ENCODE assay signal across 8 cellular contexts in the genomic region with DNA sequence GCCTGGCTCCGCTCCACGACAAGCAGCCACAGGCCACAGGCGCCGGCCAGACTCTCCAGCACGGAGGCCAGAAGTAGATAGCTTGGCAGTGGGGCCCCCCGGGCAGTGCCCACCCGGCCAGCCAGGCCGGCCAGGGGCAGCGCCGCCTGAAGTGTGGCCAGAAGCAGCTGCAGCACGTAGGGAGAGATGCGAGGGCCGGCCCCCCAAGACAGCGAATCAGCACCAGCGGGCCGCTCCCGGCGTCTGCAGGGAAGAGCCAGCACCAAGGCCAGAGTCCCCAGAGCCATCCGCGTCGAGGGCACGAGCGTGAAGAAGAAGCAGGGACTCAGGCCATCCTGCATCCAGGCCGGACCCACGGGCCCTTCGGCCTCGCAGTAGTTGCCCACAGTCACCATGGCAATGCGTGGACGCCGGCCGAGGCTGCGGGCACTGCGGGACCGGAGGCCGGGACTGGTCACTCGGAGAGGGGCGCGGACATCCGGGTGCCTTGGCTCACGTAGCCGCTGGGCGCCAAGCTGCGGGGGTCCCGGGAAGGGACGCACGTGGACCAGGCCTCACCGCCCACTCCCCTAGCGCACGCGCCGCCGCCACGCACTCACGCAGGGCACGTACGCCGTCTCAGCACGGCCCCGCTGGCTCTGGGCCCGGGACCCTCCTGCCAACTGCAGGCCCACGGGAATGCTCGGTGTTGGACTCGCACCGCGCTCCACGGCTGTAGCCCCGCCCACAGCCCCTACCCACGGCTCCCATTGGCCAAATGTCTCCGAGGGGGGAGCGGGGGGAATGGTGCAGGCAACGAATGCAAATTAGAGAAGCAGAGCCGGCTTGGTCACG. TPM values are rescaled to one million over a fixed set of nuclear protein-coding genes. Genes with fewer than 3 reads are reported as not detected.
A peak's percentile ranks its signal among the peaks of the same experiment; 100 is the strongest.
DNase-seq lines count a peak whose midpoint lies in the region; ATAC-seq and TF ChIP-seq lines count a peak whose summit lies in the region.

A gene (minus strand): TSS at position 680 of the 834 bp plus-strand sequence. CDS start 285 bp downstream, at position 395.

- H3K4me2 ChIP-seq in DOHH2 (ENCODE audit: low read length), result peak within 1 kb of the TSS; percentile 94
- peak within 1 kb of the TSS; percentile 75 for H3K4me2 ChIP-seq in GM23248 (ENCODE audit: unreplicated experiment)

- peak within 1 kb of the TSS; percentile 35 for H2AFZ ChIP-seq in GM23248

- DNase-seq in GM23248, result peak; percentile 96
- DNase-seq in MV-4-11 (lab: John Stamatoyannopoulos, UW), result peak; percentile 39
- DNase-seq in amniotic epithelial cell (ENCODE audit: low read depth), result peak; percentile 91
- DNase-seq in heart left ventricle, result peak; percentile 97 to 99 (median 98)
- peak; percentile 96 to 100 (median 98) for DNase-seq in posterior cingulate gyrus
- peak; percentile 96 for DNase-seq in transverse colon

- peak; percentile 86 to 93 (median 90) for ATAC-seq in heart left ventricle

- in situ Hi-C loops in GM23248 (cut with MboI) (no loop called here), transverse colon (cut with MboI; ENCODE audit: low pct_ligation_motif_present in 1 of 4, low pct_unique_long_range_greater_than_20kb in 1 of 4, low sequenced_read_pairs in 3 of 4) (loop anchor here in 1 of 4 donors (10.0 kb wide), 1 partner anchor 54 kb away; a partner anchor contains a TSS)

- intact Hi-C loops in T-helper 1 cell treated with Interleukin-12 subunit alpha and Interleukin-12 subunit beta and Interleukin-4 antibody, amounts not matched to agents 30 ng/mL and 1 ng/mL, for 36 hours (cut with micrococcal nuclease), result loop anchor here (1.0 to 2.0 kb wide), 10 partner anchors 11 to 322 kb away; a partner anchor contains a TSS
- intact Hi-C loops in heart left ventricle (cut with DNase I) (loop anchor here in 4 of 10 donors (5.0 kb wide), 2 partner anchors 41 to 64 kb away; a partner anchor contains a TSS), posterior cingulate gyrus (cut with DNase I) (loop anchor here (1.0 kb wide), 1 partner anchor 27 kb away; a partner anchor contains a TSS), transverse colon (cut with DNase I; ENCODE audit: low total_unique reads) (no loop called here)

- H3K79me2 ChIP-seq in DOHH2 (ENCODE audit: control insufficient read depth, low read length) (peaks cover 18% of the 10 kb centered on the region), GM23248 (ENCODE audit: insufficient read depth) (peaks cover 11% of the 10 kb centered on the region; the same call in 1 of the 2 replicates)

- TF ChIP-seq POLR2A in heart left ventricle (IDR thresholded peaks at IDR 0.05) (peak; percentile 7 to 84), transverse colon (IDR thresholded peaks at IDR 0.05) (peak; percentile 60)

- 1 to 2% methylated on average over 37 to 65 of the region's 73 CpGs for WGBS in GM23248 (ENCODE audit: low coverage in 1 of 2, low lambda C conversion rate in 2 of 2, missing lambda C conversion rate in 2 of 2), 2 experiments
- 0% methylated on average over 35 to 73 of the region's 73 CpGs for WGBS in heart left ventricle, 4 donors
- WGBS in transverse colon (ENCODE audit: low coverage in 1 of 2), 2 donors, result 5% methylated on average over 21 of the region's 73 CpGs; no CpG with 5 or more reads in 1 of the 2 donors

- H3K36me3 ChIP-seq in DOHH2 (ENCODE audit: control insufficient read depth, low read length) (peaks cover 65% of the 10 kb centered on the region), GM23248 (ENCODE audit: low read depth) (peaks cover 10% of the 10 kb centered on the region), heart left ventricle (peaks cover 3 to 67% (median 62%) of the 10 kb centered on the region in 9 donors), transverse colon (peaks cover 0 to 35% (median 13%) of the 10 kb centered on the region in 4 donors)

- H3K9ac ChIP-seq in GM23248, result peak within 1 kb of the TSS; percentile 83

- peak within 1 kb of the TSS; percentile 4; the same call in 1 of the 2 replicates for H3K27ac ChIP-seq in DOHH2 (ENCODE audit: low read depth, low read length)
- H3K27ac ChIP-seq in GM23248, result peak within 1 kb of the TSS; percentile 91
- H3K27ac ChIP-seq in heart left ventricle, result peak within 1 kb of the TSS; percentile 68 to 97 (median 90)
- H3K27ac ChIP-seq in transverse colon, result peak within 1 kb of the TSS; percentile 90 to 98 (median 95)

- peaks cover 21% of the 10 kb centered on the region for H3K4me1 ChIP-seq in DOHH2 (ENCODE audit: control insufficient read depth, low read length)
- H3K4me1 ChIP-seq in GM23248 (ENCODE audit: insufficient read depth), result peaks cover 16% of the 10 kb centered on the region
- peaks cover 6 to 42% (median 33%) of the 10 kb centered on the region in 12 donors for H3K4me1 ChIP-seq in heart left ventricle
- H3K4me1 ChIP-seq in transverse colon, result peaks cover 19 to 37% (median 30%) of the 10 kb centered on the region in 4 donors

- H3K9me2 ChIP-seq in DOHH2 (replicated peaks; ENCODE audit: control insufficient read depth, low read length), result no peaks in the 10 kb centered on the region
- no peaks in the 10 kb centered on the region for H3K9me2 ChIP-seq in GM23248 (ENCODE audit: insufficient read depth)

- peak within 1 kb of the TSS; percentile 86 for H3K4me3 ChIP-seq in DOHH2 (ENCODE audit: low read length)
- H3K4me3 ChIP-seq in GM23248, result peak within 1 kb of the TSS; percentile 69
- peak within 1 kb of the TSS; percentile 19 to 66 (median 58) for H3K4me3 ChIP-seq in heart left ventricle
- peak within 1 kb of the TSS; percentile 36 to 59 (median 50) for H3K4me3 ChIP-seq in transverse colon

- no peak for TF ChIP-seq CTCF in DOHH2 (IDR thresholded peaks at IDR 0.05; ENCODE audit: low read depth, low read length, poor library complexity, severe bottlenecking)
- peak in 1 of 12 donors; percentile 8 for TF ChIP-seq CTCF in heart left ventricle (IDR thresholded peaks at IDR 0.05)
- TF ChIP-seq CTCF in transverse colon (IDR thresholded peaks at IDR 0.05), result no peak

- H4K20me1 ChIP-seq in DOHH2 (ENCODE audit: control insufficient read depth, insufficient read depth, low read depth, low read length) (no peaks in the 10 kb centered on the region), GM23248 (ENCODE audit: insufficient read depth) (no peaks in the 10 kb centered on the region)

- H3K27me3 ChIP-seq in DOHH2 (ENCODE audit: control insufficient read depth, low read length) (no peaks in the 10 kb centered on the region), GM23248 (replicated peaks; ENCODE audit: insufficient read depth) (no peaks in the 10 kb centered on the region), heart left ventricle (no peaks in the 10 kb centered on the region), transverse colon (no peaks in the 10 kb centered on the region)

- H3F3A ChIP-seq in DOHH2 (ENCODE audit: control insufficient read depth, insufficient read depth) (no peaks in the 10 kb centered on the region), GM23248 (ENCODE audit: insufficient read depth) (peaks cover 17% of the 10 kb centered on the region)

- no peak for TF ChIP-seq EP300 in transverse colon (IDR thresholded peaks at IDR 0.05; ENCODE audit: low read depth)

- H3K9me3 ChIP-seq in DOHH2 (ENCODE audit: control insufficient read depth, insufficient read depth, low read length), result no peaks in the 10 kb centered on the region
- no peaks in the 10 kb centered on the region for H3K9me3 ChIP-seq in GM23248 (ENCODE audit: low read depth)
- no peaks in the 10 kb centered on the region for H3K9me3 ChIP-seq in heart left ventricle
- H3K9me3 ChIP-seq in transverse colon, result no peaks in the 10 kb centered on the region

RNA-seq across cellular contexts. Expression of the gene that starts here (rescaled TPM):
- 25.3 and 35.7 TPM in 2 replicates for total RNA-seq in GM23248 (2014; rRNA removed; shearing (Covaris generic))
- polyA plus RNA-seq in GM23248 (2016; fragmentation: Nextera tagmentation; extraction: Ambion mirVana) (21.8 TPM in 2 replicates), heart left ventricle (10 to 100 TPM; 25.3 to 30.4 TPM)
- 22.7 and 25.5 TPM in 2 replicates for total RNA-seq in T-helper 1 cell treated with Interleukin-12 subunit alpha and Interleukin-12 subunit beta and Interleukin-4 antibody, amounts not matched to agents 30 ng/mL and 1 ng/mL, for 36 hours
- total RNA-seq in heart left ventricle (10 to 100 TPM; 12.1 to 28.1 (median 17.9) TPM), transverse colon (10 to 100 TPM in 3 of 4 donors, 1 to 10 TPM in 1; 3.4 to 28.7 (median 20.4) TPM)

Comparison
In these comparisons a context has a peak if more than half of its experiments do, and no peak if none do; other contexts are left out.
1. Peak in every context shown above with its lines: DNase-seq, ATAC-seq, H3K4me3 ChIP-seq and H3K27ac ChIP-seq.
2. H3K27ac ChIP-seq: peak in every context shown above with its lines; median percentile 95 in transverse colon; 91 in GM23248; 90 in heart left ventricle; 4 in DOHH2.
3. DNase-seq: peak in every context shown above with its lines; median percentile 98 in heart left ventricle; 98 in posterior cingulate gyrus; 96 in GM23248; 96 in transverse colon; 91 in amniotic epithelial cell; 39 in MV-4-11.